9 cellular contexts compared by ENCODE assay signal in the genomic region with DNA sequence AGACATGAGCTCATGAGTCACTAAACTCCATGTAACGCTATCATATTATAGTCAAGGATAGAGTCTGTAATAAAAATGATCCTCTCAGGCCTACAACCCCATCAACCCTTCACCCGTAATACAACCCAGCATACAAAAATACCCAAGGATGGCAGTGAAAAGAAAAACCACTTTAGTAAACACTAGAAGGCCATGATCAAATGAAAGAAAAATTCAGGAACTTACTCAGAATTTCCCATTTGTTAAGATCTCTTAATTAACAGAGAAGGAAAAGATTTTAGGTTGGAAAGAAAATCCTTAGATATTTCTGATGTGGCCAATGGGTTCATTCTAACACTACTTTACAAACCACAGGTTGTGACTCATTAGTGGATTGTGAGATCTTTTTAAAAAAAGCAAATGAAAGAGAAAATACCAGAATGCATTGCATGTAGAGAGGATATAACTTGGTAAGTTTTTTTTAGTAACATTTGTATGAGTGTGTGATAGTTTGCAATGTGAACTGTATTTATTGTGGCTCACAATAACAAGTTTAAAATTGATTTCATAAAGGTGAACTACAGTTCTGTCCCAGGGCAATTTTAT. TPM values are rescaled to one million over a fixed set of nuclear protein-coding genes. Genes with fewer than 3 reads are reported as not detected.
DNase-seq lines count a peak whose midpoint lies in the region; ATAC-seq and TF ChIP-seq lines count a peak whose summit lies in the region.
"Had no signal": no experiment of that assay in that cellular context is flagged by ENCODE, and none has a peak within 500 bp of the region (broad histone marks: within the 10 kb centered on the region; RNA-seq: fewer than 3 reads in every experiment).

No MANE protein-coding gene starts in this region.

- in situ Hi-C loops in mammary epithelial cell (cut with MboI; ENCODE audit: low sequenced_read_pairs in 2 of 2): loop anchor here in 1 of 2 donors (25.0 kb wide), 1 partner anchor 373 kb away; no protein-coding TSS in a partner anchor

- no peak overlapping the region for H2AFZ ChIP-seq in mammary epithelial cell (ENCODE audit: low read depth, low read length)

- no peaks in the 10 kb centered on the region for H3K4me1 ChIP-seq in mammary epithelial cell (ENCODE audit: insufficient read depth, low read length)
- H3K4me1 ChIP-seq in mucosa of descending colon (ENCODE audit: low read depth): no peaks in the 10 kb centered on the region
- H3K4me1 ChIP-seq in lower lobe of right lung: no peaks in the 10 kb centered on the region
- H3K4me1 ChIP-seq in right cardiac atrium (ENCODE audit: control insufficient read depth, insufficient read depth, low read length): no peaks in the 10 kb centered on the region

- TF ChIP-seq CTCF in GM20000 (IDR thresholded peaks at IDR 0.05; ENCODE audit: extremely low read depth, missing control alignments) (no peak), mammary epithelial cell (conservative IDR thresholded peaks at IDR 0.05 in 1 of 2, IDR thresholded peaks at IDR 0.05 in 1 of 2; ENCODE audit: extremely low read depth in 1 of 2, insufficient read depth in 1 of 2, low read depth in 1 of 2, low read length in 2 of 2) (no peak), mucosa of descending colon (IDR thresholded peaks at IDR 0.05) (no peak), lower lobe of right lung (IDR thresholded peaks at IDR 0.05) (no peak)

- H3K9me3 ChIP-seq in mammary epithelial cell (replicated peaks; ENCODE audit: insufficient read depth, low read length): no peaks in the 10 kb centered on the region
- no peaks in the 10 kb centered on the region for H3K9me3 ChIP-seq in mucosa of descending colon
- H3K9me3 ChIP-seq in lower lobe of right lung: no peaks in the 10 kb centered on the region
- H3K9me3 ChIP-seq in right cardiac atrium (ENCODE audit: control insufficient read depth, low read length): no peaks in the 10 kb centered on the region

- DNase-seq in EL: peak; percentile 45
- peak; percentile 50 for DNase-seq in GM20000 (ENCODE audit: low spot score)
- DNase-seq in mammary epithelial cell: peak; percentile 37
- DNase-seq in mucosa of descending colon: no peak
- no peak for DNase-seq in lower lobe of right lung
- DNase-seq in right cardiac atrium: no peak
- no peak for DNase-seq in epidermal melanocyte (ENCODE audit: insufficient read length, low spot score)
- DNase-seq: stimulated activated CD4-positive, alpha-beta T cell treated with anti-CD3 and anti-CD28 coated beads, Interleukin-2, amount 100 ng/mL, for 24 hours had no signal

- H3K36me3 ChIP-seq in mammary epithelial cell (ENCODE audit: insufficient read depth, low read length) (no peaks in the 10 kb centered on the region), mucosa of descending colon (ENCODE audit: low read depth) (no peaks in the 10 kb centered on the region), lower lobe of right lung (no peaks in the 10 kb centered on the region)

- peaks cover 2% of the 10 kb centered on the region for H4K20me1 ChIP-seq in mammary epithelial cell (ENCODE audit: insufficient read depth, low read length)

- no peak overlapping the region for H3K4me3 ChIP-seq in mammary epithelial cell (replicated peaks in 1 of 3; ENCODE audit: insufficient read depth in 1 of 3, low read depth in 2 of 3, low read length in 3 of 3)
- H3K4me3 ChIP-seq in mucosa of descending colon: no peak overlapping the region
- no peak overlapping the region for H3K4me3 ChIP-seq in lower lobe of right lung
- H3K4me3 ChIP-seq in right cardiac atrium (ENCODE audit: low read length): no peak overlapping the region

- ATAC-seq in HG03460 (IDR thresholded peaks at IDR 0.05; ENCODE audit: unreplicated experiment) (peak; percentile 38), mucosa of descending colon (no peak), lower lobe of right lung (no peak), right cardiac atrium (no peak)

- no peak overlapping the region for H3K4me2 ChIP-seq in mammary epithelial cell (ENCODE audit: insufficient read depth, low read depth, low read length)

- no peak overlapping the region for H3K9ac ChIP-seq in mammary epithelial cell (ENCODE audit: insufficient read depth, low read length)

- dilution Hi-C loops in mammary epithelial cell (cut with HindIII; ENCODE audit: low sequenced_read_pairs): loop anchor here (10.0 kb wide), 1 partner anchor 64 kb away; no protein-coding TSS in a partner anchor

- no TSS peak for BruUV-seq in mammary epithelial cell (replicated peaks; lab: Mats Ljungman, UMichigan)

- H3K27ac ChIP-seq in mammary epithelial cell (ENCODE audit: insufficient read depth, low read depth, low read length) (no peak overlapping the region), lower lobe of right lung (no peak overlapping the region), right cardiac atrium (ENCODE audit: low read length) (no peak overlapping the region)

- CTCF ChIA-PET in mammary epithelial cell (lab: Charles Lee; ENCODE audit: low non-redundant PET): no interaction called here

- WGBS in mammary epithelial cell (ENCODE audit: low coverage, missing lambda C conversion rate): 71% methylated on average over 2 of the region's 2 CpGs
- 94% methylated on average over 2 of the region's 2 CpGs for WGBS in right cardiac atrium

- no peaks in the 10 kb centered on the region for H3K79me2 ChIP-seq in mammary epithelial cell (ENCODE audit: insufficient read depth, low read length)

- no peaks in the 10 kb centered on the region for H3K27me3 ChIP-seq in mammary epithelial cell (ENCODE audit: insufficient read depth, low read length)
- no peaks in the 10 kb centered on the region for H3K27me3 ChIP-seq in lower lobe of right lung (ENCODE audit: low read depth)
- H3K27me3 ChIP-seq in right cardiac atrium (ENCODE audit: control insufficient read depth, insufficient read depth): no peaks in the 10 kb centered on the region

- intact Hi-C loops in mammary epithelial cell (cut with micrococcal nuclease) (no loop called here), mucosa of descending colon (cut with DNase I, micrococcal nuclease) (no loop called here), lower lobe of right lung (cut with DNase I) (no loop called here), right cardiac atrium (cut with DNase I) (loop anchor here in 1 of 4 donors (10.0 kb wide), 1 partner anchor 46 kb away; a partner anchor contains a TSS)

RNA-seq across cellular contexts. Expression of a gene that starts 8.0 kb away (rescaled TPM):
- 10 to 100 TPM; 22.9 to 25.3 TPM for total RNA-seq in mammary epithelial cell
- 15.1 TPM for polyA plus RNA-seq in mammary epithelial cell
- 11.0 TPM for polyA minus RNA-seq in mammary epithelial cell
- 10 to 100 TPM; 40.0 to 50.2 (median 42.2) TPM for total RNA-seq in mucosa of descending colon
- 46.9 TPM for total RNA-seq in lower lobe of right lung
- 10 to 100 TPM; 13.8 to 23.6 (median 15.9) TPM for total RNA-seq in right cardiac atrium
- polyA plus RNA-seq in right cardiac atrium: 12.0 TPM

RNA-seq across cellular contexts. Expression of a gene that starts 45.4 kb away (rescaled TPM):
- total RNA-seq in mammary epithelial cell (not detected), mucosa of descending colon (1 to 10 TPM in 1 of 3 donors, under 1 TPM in 2; 0.63 to 2.4 (median 0.72) TPM), lower lobe of right lung (1.2 TPM), right cardiac atrium (under 1 TPM; 0.26 to 0.81 (median 0.38) TPM)
- polyA plus RNA-seq in mammary epithelial cell (not detected), right cardiac atrium (0.38 TPM)
- polyA minus RNA-seq in mammary epithelial cell: not detected

RNA-seq across cellular contexts. Expression of a gene that starts 51.6 kb away (rescaled TPM):
- total RNA-seq in mammary epithelial cell (1 to 10 TPM; 1.1 to 8.0 TPM), mucosa of descending colon (10 to 100 TPM in 1 of 3 donors, 1 to 10 TPM in 2; 3.2 to 17.6 (median 4.0) TPM), lower lobe of right lung (62.9 TPM), right cardiac atrium (100 to 1,000 TPM in 3 of 4 donors, 10 to 100 TPM in 1; 92.2 to 154 (median 126) TPM)
- polyA plus RNA-seq in mammary epithelial cell (0.20 TPM), right cardiac atrium (57.2 TPM)
- 3.7 TPM for polyA minus RNA-seq in mammary epithelial cell

Comparison
In these comparisons a context has a peak if more than half of its experiments do, and no peak if none do; other contexts are left out.
1. DNase-seq: peak in EL (single experiment), GM20000 (single experiment) and mammary epithelial cell (single experiment); none in mucosa of descending colon (0 of 3), lower lobe of right lung (single experiment), right cardiac atrium (0 of 3) and epidermal melanocyte (single experiment).